Comparison of ENCODE assay signal across 36 cellular contexts in genomic region chr17:19712436-19713004, GRCh38. TPM values are rescaled to one million over a fixed set of nuclear protein-coding genes. Genes with fewer than 3 reads are reported as not detected.
"Had no signal": no experiment of that assay in that cellular context is flagged by ENCODE, and none has a peak within 500 bp of the region (broad histone marks: within the 10 kb centered on the region; RNA-seq: fewer than 3 reads in every experiment).

No MANE protein-coding gene starts in this region.

- H3K27ac Mint-ChIP-seq: activated CD4-positive, alpha-beta memory T cell treated with anti-CD3 and anti-CD28 coated beads, Interleukin-2, amount 10 ng/mL, durations not matched to agents 7 days and 5 days; activated CD4-positive, alpha-beta T cell treated with anti-CD3 and anti-CD28 coated beads, Interleukin-2, amount 10 ng/mL, durations not matched to agents 7 days and 5 days; activated T-cell treated with anti-CD3 and anti-CD28 coated beads, Interleukin-2, amount 50 U/mL, for 24 hours; effector memory CD8-positive, alpha-beta T cell; naive thymus-derived CD4-positive, alpha-beta T cell; stimulated activated memory B cell treated with anti-CD40 and anti-IgM and Interleukin-4, amounts not matched to agents 10 μg/mL and 1 μg/mL and 100 μg/mL, for 72 hours; stimulated activated naive CD8-positive, alpha-beta T cell treated with anti-CD3 and anti-CD28 coated beads, Interleukin-15, amount 100 ng/mL, for 72 hours; T-helper 17 cell; type B pancreatic cell had no signal

- H3K4me3 Mint-ChIP-seq: activated CD4-positive, alpha-beta memory T cell treated with anti-CD3 and anti-CD28 coated beads, Interleukin-2, amount 10 ng/mL, durations not matched to agents 7 days and 5 days; activated CD4-positive, alpha-beta T cell treated with anti-CD3 and anti-CD28 coated beads, Interleukin-2, amount 10 ng/mL, durations not matched to agents 7 days and 5 days; activated T-cell treated with anti-CD3 and anti-CD28 coated beads, Interleukin-2, amount 50 U/mL, for 24 hours; effector memory CD8-positive, alpha-beta T cell; naive thymus-derived CD4-positive, alpha-beta T cell; stimulated activated memory B cell treated with anti-CD40 and anti-IgM and Interleukin-4, amounts not matched to agents 10 μg/mL and 1 μg/mL and 100 μg/mL, for 72 hours; stimulated activated naive CD8-positive, alpha-beta T cell treated with anti-CD3 and anti-CD28 coated beads, Interleukin-15, amount 100 ng/mL, for 72 hours; T-helper 17 cell; type B pancreatic cell had no signal

- H3K27ac ChIP-seq: brain microvascular endothelial cell, heart right ventricle, right atrium auricular region, uterus, WERI-Rb-1 had no signal

- H3K9me3 Mint-ChIP-seq: activated CD4-positive, alpha-beta memory T cell treated with anti-CD3 and anti-CD28 coated beads, Interleukin-2, amount 10 ng/mL, durations not matched to agents 7 days and 5 days; activated CD4-positive, alpha-beta T cell treated with anti-CD3 and anti-CD28 coated beads, Interleukin-2, amount 10 ng/mL, durations not matched to agents 7 days and 5 days; activated T-cell treated with anti-CD3 and anti-CD28 coated beads, Interleukin-2, amount 50 U/mL, for 24 hours; effector memory CD8-positive, alpha-beta T cell; naive thymus-derived CD4-positive, alpha-beta T cell; stimulated activated memory B cell treated with anti-CD40 and anti-IgM and Interleukin-4, amounts not matched to agents 10 μg/mL and 1 μg/mL and 100 μg/mL, for 72 hours; stimulated activated naive CD8-positive, alpha-beta T cell treated with anti-CD3 and anti-CD28 coated beads, Interleukin-15, amount 100 ng/mL, for 72 hours; type B pancreatic cell had no signal

- H3K4me1 Mint-ChIP-seq: activated CD4-positive, alpha-beta memory T cell treated with anti-CD3 and anti-CD28 coated beads, Interleukin-2, amount 10 ng/mL, durations not matched to agents 7 days and 5 days; activated CD4-positive, alpha-beta T cell treated with anti-CD3 and anti-CD28 coated beads, Interleukin-2, amount 10 ng/mL, durations not matched to agents 7 days and 5 days; stimulated activated memory B cell treated with anti-CD40 and anti-IgM and Interleukin-4, amounts not matched to agents 10 μg/mL and 1 μg/mL and 100 μg/mL, for 72 hours; stimulated activated naive CD8-positive, alpha-beta T cell treated with anti-CD3 and anti-CD28 coated beads, Interleukin-15, amount 100 ng/mL, for 72 hours; T-helper 17 cell had no signal

- ATAC-seq: effector memory CD8-positive, alpha-beta T cell; heart right ventricle; naive thymus-derived CD4-positive, alpha-beta T cell; stimulated activated memory B cell treated with anti-CD40 and anti-IgM and Interleukin-4, amounts not matched to agents 10 μg/mL and 1 μg/mL and 100 μg/mL, for 72 hours; stimulated activated naive CD8-positive, alpha-beta T cell treated with anti-CD3 and anti-CD28 coated beads, Interleukin-15, amount 100 ng/mL, for 72 hours; T-helper 17 cell had no signal

- H3K9me3 ChIP-seq: heart right ventricle, right atrium auricular region, uterus had no signal

- H3K4me1 ChIP-seq: right atrium auricular region, uterus had no signal

- DNase-seq: activated CD4-positive, alpha-beta memory T cell treated with anti-CD3 and anti-CD28 coated beads, Interleukin-2, amount 10 ng/mL, durations not matched to agents 7 days and 5 days; activated CD4-positive, alpha-beta T cell treated with anti-CD3 and anti-CD28 coated beads, Interleukin-2, amount 10 ng/mL, durations not matched to agents 7 days and 5 days; activated CD4-positive, CD25-positive, alpha-beta regulatory T cell treated with anti-CD3 and anti-CD28 coated beads, Interleukin-2, amount 50 U/mL, for 72 hours; activated CD8-positive, alpha-beta memory T cell treated with anti-CD3 and anti-CD28 coated beads, Interleukin-2, amount 50 U/mL, for 48 hours; activated gamma-delta T cell; activated naive CD4-positive, alpha-beta T cell treated with anti-CD3 and anti-CD28 coated beads, Interleukin-2, amount 50 U/mL, for 16 hours; activated T-cell treated with anti-CD3 and anti-CD28 coated beads, Interleukin-2, amount 50 U/mL, for 24 hours; amniotic stem cell; brain microvascular endothelial cell; caudate nucleus; effector memory CD8-positive, alpha-beta T cell; heart right ventricle; midbrain; naive thymus-derived CD4-positive, alpha-beta T cell; occipital lobe; stimulated activated CD4-positive, alpha-beta T cell treated with anti-CD3 and anti-CD28 coated beads, Interleukin-1b, Interleukin-23, amount 100 ng/mL, for 48 hours; stimulated activated CD4-positive, alpha-beta T cell treated with anti-CD3 and anti-CD28 coated beads, Interleukin-4, amount 100 ng/mL, for 4 hours; stimulated activated CD8-positive, alpha-beta memory T cell treated with anti-CD3 and anti-CD28 coated beads, Interleukin-4, amount 100 ng/mL, for 48 hours; stimulated activated naive CD8-positive, alpha-beta T cell treated with anti-CD3 and anti-CD28 coated beads, Interleukin-15, amount 100 ng/mL, for 72 hours; substantia nigra; T-helper 17 cell; T1000; uterus; WERI-Rb-1 had no signal

- H3K36me3 Mint-ChIP-seq: naive thymus-derived CD4-positive, alpha-beta T cell; stimulated activated memory B cell treated with anti-CD40 and anti-IgM and Interleukin-4, amounts not matched to agents 10 μg/mL and 1 μg/mL and 100 μg/mL, for 72 hours; type B pancreatic cell had no signal

- H3K36me3 ChIP-seq: brain microvascular endothelial cell, heart right ventricle, right atrium auricular region, uterus, WERI-Rb-1 had no signal

- H3K4me3 ChIP-seq: heart right ventricle, right atrium auricular region, smooth muscle cell, uterus had no signal

- H3K27me3 ChIP-seq: brain microvascular endothelial cell, heart right ventricle, right atrium auricular region, uterus had no signal

- H3K27me3 Mint-ChIP-seq: activated CD4-positive, alpha-beta memory T cell treated with anti-CD3 and anti-CD28 coated beads, Interleukin-2, amount 10 ng/mL, durations not matched to agents 7 days and 5 days; activated CD4-positive, alpha-beta T cell treated with anti-CD3 and anti-CD28 coated beads, Interleukin-2, amount 10 ng/mL, durations not matched to agents 7 days and 5 days; activated T-cell treated with anti-CD3 and anti-CD28 coated beads, Interleukin-2, amount 50 U/mL, for 24 hours; effector memory CD8-positive, alpha-beta T cell; naive thymus-derived CD4-positive, alpha-beta T cell; stimulated activated memory B cell treated with anti-CD40 and anti-IgM and Interleukin-4, amounts not matched to agents 10 μg/mL and 1 μg/mL and 100 μg/mL, for 72 hours; stimulated activated naive CD8-positive, alpha-beta T cell treated with anti-CD3 and anti-CD28 coated beads, Interleukin-15, amount 100 ng/mL, for 72 hours; T-helper 17 cell; type B pancreatic cell had no signal

RNA-seq across cellular contexts. Expression of gene SLC47A2, which starts 3.9 kb away (rescaled TPM):
- total RNA-seq: activated CD4-positive, alpha-beta memory T cell treated with anti-CD3 and anti-CD28 coated beads, Interleukin-2, amount 10 ng/mL, durations not matched to agents 7 days and 5 days; activated CD4-positive, alpha-beta T cell treated with anti-CD3 and anti-CD28 coated beads, Interleukin-2, amount 10 ng/mL, durations not matched to agents 7 days and 5 days; astrocyte; dermis microvascular lymphatic vessel endothelial cell; endothelial cell of umbilical vein; fibroblast of lung; fibroblast of villous mesenchyme; liver; naive thymus-derived CD4-positive, alpha-beta T cell; pulmonary artery endothelial cell; right atrium auricular region; smooth muscle cell; T-helper 17 cell had no signal
- polyA plus RNA-seq: endothelial cell of umbilical vein; fibroblast of lung; heart right ventricle; naive thymus-derived CD4-positive, alpha-beta T cell; neural cell; smooth muscle cell had no signal

RNA-seq across cellular contexts. Expression of gene ALDH3A1, which starts 35.6 kb away (rescaled TPM):
- total RNA-seq: activated CD4-positive, alpha-beta memory T cell treated with anti-CD3 and anti-CD28 coated beads, Interleukin-2, amount 10 ng/mL, durations not matched to agents 7 days and 5 days; activated CD4-positive, alpha-beta T cell treated with anti-CD3 and anti-CD28 coated beads, Interleukin-2, amount 10 ng/mL, durations not matched to agents 7 days and 5 days; astrocyte; fibroblast of villous mesenchyme; T-helper 17 cell had no signal
- polyA plus RNA-seq: naive thymus-derived CD4-positive, alpha-beta T cell; smooth muscle cell had no signal
